Comparison of ENCODE assay signal across 28 cellular contexts in the genomic region with DNA sequence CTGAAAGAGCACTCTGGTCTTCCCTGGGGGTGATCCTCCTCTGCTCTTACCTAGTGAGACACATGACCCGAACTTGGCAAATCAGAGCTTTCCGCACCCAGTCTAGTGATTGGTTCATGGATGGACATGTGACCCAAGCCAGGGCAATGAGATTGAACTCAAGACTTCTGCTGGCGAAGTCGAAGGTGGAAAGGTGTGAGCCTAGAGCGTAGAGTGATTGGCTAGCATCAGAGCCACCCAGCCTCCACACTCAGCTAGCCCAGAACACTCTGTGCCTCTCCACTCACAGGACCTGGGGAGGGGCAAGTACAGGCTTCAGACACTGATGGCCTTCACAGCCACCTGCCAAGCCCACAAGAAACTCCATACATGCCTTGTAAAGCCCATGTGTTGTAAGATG. TPM values are rescaled to one million over a fixed set of nuclear protein-coding genes. Genes with fewer than 3 reads are reported as not detected.
"Had no signal": no experiment of that assay in that cellular context is flagged by ENCODE, and none has a peak within 500 bp of the region (broad histone marks: within the 10 kb centered on the region; RNA-seq: fewer than 3 reads in every experiment).

No MANE protein-coding gene starts in this region.

- ATAC-seq: activated naive CD8-positive, alpha-beta T cell treated with anti-CD3 and anti-CD28 coated beads, Interleukin-2, amount 50 U/mL, for 24 hours; body of pancreas; esophagus mucosa; left ventricle myocardium superior; natural killer cell treated with Interleukin-12 subunit alpha and Interleukin-12 subunit beta and Interleukin-15 and Interleukin-18, amount 100 ng/mL, for 72 hours; pancreas; right lobe of liver; stimulated activated naive B cell treated with anti-CD40 and anti-IgM and Interleukin-4, amounts not matched to agents 10 μg/mL and 1 μg/mL and 100 μg/mL, for 72 hours; T-helper 17 cell had no signal

- H3K4me3 ChIP-seq: body of pancreas, pancreas, right lobe of liver, smooth muscle cell, testis, uterus had no signal

- H3K9me3 Mint-ChIP-seq: activated CD4-positive, alpha-beta memory T cell treated with anti-CD3 and anti-CD28 coated beads, Interleukin-2, amount 10 ng/mL, durations not matched to agents 7 days and 5 days; activated naive CD8-positive, alpha-beta T cell treated with anti-CD3 and anti-CD28 coated beads, Interleukin-2, amount 50 U/mL, for 24 hours; natural killer cell treated with Interleukin-12 subunit alpha and Interleukin-12 subunit beta and Interleukin-15 and Interleukin-18, amount 100 ng/mL, for 72 hours; stimulated activated naive B cell treated with anti-CD40 and anti-IgM and Interleukin-4, amounts not matched to agents 10 μg/mL and 1 μg/mL and 100 μg/mL, for 72 hours had no signal

- H3K9me3 ChIP-seq: body of pancreas, neutrophil, pancreas, right lobe of liver, testis, uterus had no signal

- DNase-seq: activated CD4-positive, alpha-beta memory T cell treated with anti-CD3 and anti-CD28 coated beads, Interleukin-2, amount 10 ng/mL, durations not matched to agents 7 days and 5 days; activated CD4-positive, alpha-beta T cell treated with anti-CD3 and anti-CD28 coated beads for 48 hours; activated CD4-positive, CD25-positive, alpha-beta regulatory T cell; activated gamma-delta T cell; activated naive CD4-positive, alpha-beta T cell treated with anti-CD3 and anti-CD28 coated beads, Interleukin-2, amount 50 U/mL, for 16 hours; activated naive CD8-positive, alpha-beta T cell treated with anti-CD3 and anti-CD28 coated beads, Interleukin-2, amount 50 U/mL, for 24 hours; activated T-cell treated with anti-CD3 and anti-CD28 coated beads for 4 hours; anterior cingulate cortex; body of pancreas; caudate nucleus; dermis blood vessel endothelial cell; effector CD8-positive, alpha-beta T cell; hypothalamus; left ventricle myocardium superior; mammary epithelial cell; pancreas; right lobe of liver; stimulated activated CD4-positive, alpha-beta T cell treated with anti-CD3 and anti-CD28 coated beads, Interleukin-2, amount 100 ng/mL, for 48 hours; stimulated activated CD8-positive, alpha-beta memory T cell treated with anti-CD3 and anti-CD28 coated beads, Interleukin-4, amount 100 ng/mL, for 48 hours; stimulated activated naive B cell treated with anti-CD40 and anti-IgM and Interleukin-4, amounts not matched to agents 10 μg/mL and 1 μg/mL and 100 μg/mL, for 72 hours; T-helper 17 cell; testis; trophoblast cell; uterus had no signal

- H3K36me3 Mint-ChIP-seq: natural killer cell treated with Interleukin-12 subunit alpha and Interleukin-12 subunit beta and Interleukin-15 and Interleukin-18, amount 100 ng/mL, for 72 hours had no signal

- H3K4me3 Mint-ChIP-seq: activated CD4-positive, alpha-beta memory T cell treated with anti-CD3 and anti-CD28 coated beads, Interleukin-2, amount 10 ng/mL, durations not matched to agents 7 days and 5 days; activated naive CD8-positive, alpha-beta T cell treated with anti-CD3 and anti-CD28 coated beads, Interleukin-2, amount 50 U/mL, for 24 hours; natural killer cell treated with Interleukin-12 subunit alpha and Interleukin-12 subunit beta and Interleukin-15 and Interleukin-18, amount 100 ng/mL, for 72 hours; stimulated activated naive B cell treated with anti-CD40 and anti-IgM and Interleukin-4, amounts not matched to agents 10 μg/mL and 1 μg/mL and 100 μg/mL, for 72 hours; T-helper 17 cell had no signal

- H3K27me3 ChIP-seq: body of pancreas, neutrophil, pancreas, right lobe of liver, testis, uterus had no signal

- H3K27me3 Mint-ChIP-seq: activated CD4-positive, alpha-beta memory T cell treated with anti-CD3 and anti-CD28 coated beads, Interleukin-2, amount 10 ng/mL, durations not matched to agents 7 days and 5 days; activated naive CD8-positive, alpha-beta T cell treated with anti-CD3 and anti-CD28 coated beads, Interleukin-2, amount 50 U/mL, for 24 hours; natural killer cell treated with Interleukin-12 subunit alpha and Interleukin-12 subunit beta and Interleukin-15 and Interleukin-18, amount 100 ng/mL, for 72 hours; stimulated activated naive B cell treated with anti-CD40 and anti-IgM and Interleukin-4, amounts not matched to agents 10 μg/mL and 1 μg/mL and 100 μg/mL, for 72 hours; T-helper 17 cell had no signal

- H3K36me3 ChIP-seq: pancreas, right lobe of liver, uterus had no signal

- H3K27ac Mint-ChIP-seq: activated CD4-positive, alpha-beta memory T cell treated with anti-CD3 and anti-CD28 coated beads, Interleukin-2, amount 10 ng/mL, durations not matched to agents 7 days and 5 days; activated naive CD8-positive, alpha-beta T cell treated with anti-CD3 and anti-CD28 coated beads, Interleukin-2, amount 50 U/mL, for 24 hours; natural killer cell treated with Interleukin-12 subunit alpha and Interleukin-12 subunit beta and Interleukin-15 and Interleukin-18, amount 100 ng/mL, for 72 hours; stimulated activated naive B cell treated with anti-CD40 and anti-IgM and Interleukin-4, amounts not matched to agents 10 μg/mL and 1 μg/mL and 100 μg/mL, for 72 hours; T-helper 17 cell had no signal

- H3K27ac ChIP-seq: body of pancreas, neutrophil, pancreas, right lobe of liver, testis, uterus had no signal

- H3K4me1 ChIP-seq: uterus had no signal

RNA-seq across cellular contexts. Expression of a gene that starts 48.7 kb away (rescaled TPM):
- total RNA-seq: activated CD4-positive, alpha-beta memory T cell treated with anti-CD3 and anti-CD28 coated beads, Interleukin-2, amount 10 ng/mL, durations not matched to agents 7 days and 5 days; T-helper 17 cell had no signal
